8 cellular contexts compared by ENCODE assay signal in genomic region chr12:105310476-105311085, GRCh38. TPM values are rescaled to one million over a fixed set of nuclear protein-coding genes. Genes with fewer than 3 reads are reported as not detected.
DNase-seq lines count a peak whose midpoint lies in the region; TF ChIP-seq lines count a peak whose summit lies in the region.
"Not testable (repeated sequence)": the region's sequence is repeated elsewhere in the genome, so short reads cannot be mapped to it uniquely, and the experiment has no call there.

No MANE protein-coding gene starts in this region.

- H3K27me3 ChIP-seq in hepatocyte; parathyroid adenoma (ENCODE audit: control insufficient read depth, insufficient read depth, low read length); tibial artery: not testable (repeated sequence)

- not testable (repeated sequence) for H3K4me2 ChIP-seq in hepatocyte; parathyroid adenoma (ENCODE audit: low read length)

- intact Hi-C loops in tibial artery (cut with DNase I; ENCODE audit: low total_unique reads), result not testable (repeated sequence)

- H2AFZ ChIP-seq in hepatocyte, result not testable (repeated sequence)
- peak overlapping the region; percentile 30 for H2AFZ ChIP-seq in parathyroid adenoma

- not testable (repeated sequence) for H3K4me3 ChIP-seq in hepatocyte; parathyroid adenoma (ENCODE audit: low read depth, low read length); tibial artery

- WGBS in hepatocyte (ENCODE audit: low lambda C conversion rate, missing lambda C conversion rate), result 78% methylated on average over 2 of the region's 2 CpGs

- TF ChIP-seq CTCF in VCaP (conservative IDR thresholded peaks at IDR 0.05); hepatocyte (IDR thresholded peaks at IDR 0.05; ENCODE audit: poor library complexity); parathyroid adenoma (IDR thresholded peaks at IDR 0.05); tibial artery (IDR thresholded peaks at IDR 0.05): not testable (repeated sequence)

- H3K9me2 ChIP-seq in hepatocyte (replicated peaks; ENCODE audit: insufficient read depth), result not testable (repeated sequence)

- H3K9ac ChIP-seq in parathyroid adenoma, result not testable (repeated sequence)

- peak overlapping the region; percentile 43 for H3K27ac ChIP-seq in VCaP
- peak overlapping the region; percentile 57 for H3K27ac ChIP-seq in hepatocyte
- not testable (repeated sequence) for H3K27ac ChIP-seq in parathyroid adenoma
- peak overlapping the region; percentile 23 to 27 for H3K27ac ChIP-seq in tibial artery

- not testable (repeated sequence) for H3K79me2 ChIP-seq in hepatocyte, parathyroid adenoma

- H4K20me1 ChIP-seq in hepatocyte (ENCODE audit: insufficient read depth, poor library complexity, severe bottlenecking), result not testable (repeated sequence)

- H3K9me3 ChIP-seq in hepatocyte (ENCODE audit: low read depth); parathyroid adenoma (ENCODE audit: control insufficient read depth, low read length); tibial artery: not testable (repeated sequence)

- not testable (repeated sequence) for H3K4me1 ChIP-seq in hepatocyte (ENCODE audit: insufficient read depth); parathyroid adenoma
- H3K4me1 ChIP-seq in tibial artery, result peaks cover 0 to 40% (median 21%) of the 10 kb centered on the region in 4 donors

- DNase-seq in EH (ENCODE audit: low read depth), result peak; percentile 25
- DNase-seq in M059J (ENCODE audit: low read depth), result peak; percentile 65
- DNase-seq in NCI-H82 (lab: John Stamatoyannopoulos, UW), result peak; percentile 71
- DNase-seq in dermis microvascular lymphatic vessel endothelial cell (ENCODE audit: low read depth in 2 of 2), result peak; percentile 40 to 55
- DNase-seq in hepatocyte (ENCODE audit: low spot score); tibial artery: not testable (repeated sequence)

- H3K36me3 ChIP-seq in hepatocyte (replicated peaks; ENCODE audit: insufficient read depth, low read depth); parathyroid adenoma (ENCODE audit: control insufficient read depth, insufficient read depth, low read length); tibial artery: not testable (repeated sequence)

RNA-seq across cellular contexts. Expression of gene C12orf75, which starts 19.9 kb away (rescaled TPM):
- 555 and 669 TPM in 2 replicates for total RNA-seq in M059J (2014; rRNA removed; shearing (Covaris generic))
- total RNA-seq in dermis microvascular lymphatic vessel endothelial cell (6.3 and 15.4 TPM in 2 replicates), hepatocyte (80.9 and 92.3 TPM in 2 replicates)
- polyA plus RNA-seq in hepatocyte, result 95.2 and 103 TPM in 2 replicates
